In the genomic region with DNA sequence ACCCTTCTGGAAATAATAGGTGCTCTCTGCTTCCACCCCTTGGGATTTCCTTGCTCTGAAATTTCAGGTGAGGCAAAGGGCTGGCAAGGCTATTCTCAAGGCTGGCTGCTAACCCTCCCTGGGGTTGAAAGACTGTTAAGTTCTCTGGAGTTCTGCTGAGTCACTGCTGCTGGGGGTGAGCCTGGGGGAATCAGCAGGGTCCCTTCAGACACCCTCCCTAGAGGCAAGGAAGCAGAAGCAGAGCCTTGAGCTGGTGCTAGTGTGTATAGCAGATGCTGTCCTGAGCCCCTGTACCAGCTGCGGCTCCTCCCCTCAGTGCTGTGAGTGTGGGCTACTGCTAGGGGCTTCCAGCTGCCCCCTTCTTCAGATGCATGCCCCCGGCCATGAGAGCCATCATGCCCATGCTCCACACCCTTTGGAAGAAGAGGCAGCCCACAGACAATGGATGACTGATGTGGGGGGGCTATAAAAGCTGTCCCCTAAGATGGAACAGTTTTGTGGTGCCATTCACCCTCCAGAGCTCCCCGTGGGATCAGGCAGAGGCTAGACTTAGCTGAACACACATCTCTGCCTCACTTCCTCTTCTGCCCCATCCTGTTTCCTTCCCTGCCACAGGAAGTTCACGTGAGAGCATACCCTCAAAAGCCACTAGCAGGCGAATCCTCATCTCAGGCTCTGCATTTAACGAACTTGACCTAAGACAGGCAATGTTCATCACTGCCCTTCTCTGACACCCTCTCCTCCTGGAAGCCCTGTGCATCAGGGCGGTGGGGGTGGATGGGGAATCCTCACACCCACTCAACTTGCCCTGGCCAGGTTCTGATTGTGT, we compare ENCODE assay signal across 1 cellular context.
TF ChIP-seq lines count a peak whose summit lies in the region.

No MANE protein-coding gene starts in this region.

TF ChIP-seq in GM12878, 131 proteins besides CTCF, POLR2A, EP300 and RAD21 (continued from another document):
- TF ChIP-seq, protein P1, sequence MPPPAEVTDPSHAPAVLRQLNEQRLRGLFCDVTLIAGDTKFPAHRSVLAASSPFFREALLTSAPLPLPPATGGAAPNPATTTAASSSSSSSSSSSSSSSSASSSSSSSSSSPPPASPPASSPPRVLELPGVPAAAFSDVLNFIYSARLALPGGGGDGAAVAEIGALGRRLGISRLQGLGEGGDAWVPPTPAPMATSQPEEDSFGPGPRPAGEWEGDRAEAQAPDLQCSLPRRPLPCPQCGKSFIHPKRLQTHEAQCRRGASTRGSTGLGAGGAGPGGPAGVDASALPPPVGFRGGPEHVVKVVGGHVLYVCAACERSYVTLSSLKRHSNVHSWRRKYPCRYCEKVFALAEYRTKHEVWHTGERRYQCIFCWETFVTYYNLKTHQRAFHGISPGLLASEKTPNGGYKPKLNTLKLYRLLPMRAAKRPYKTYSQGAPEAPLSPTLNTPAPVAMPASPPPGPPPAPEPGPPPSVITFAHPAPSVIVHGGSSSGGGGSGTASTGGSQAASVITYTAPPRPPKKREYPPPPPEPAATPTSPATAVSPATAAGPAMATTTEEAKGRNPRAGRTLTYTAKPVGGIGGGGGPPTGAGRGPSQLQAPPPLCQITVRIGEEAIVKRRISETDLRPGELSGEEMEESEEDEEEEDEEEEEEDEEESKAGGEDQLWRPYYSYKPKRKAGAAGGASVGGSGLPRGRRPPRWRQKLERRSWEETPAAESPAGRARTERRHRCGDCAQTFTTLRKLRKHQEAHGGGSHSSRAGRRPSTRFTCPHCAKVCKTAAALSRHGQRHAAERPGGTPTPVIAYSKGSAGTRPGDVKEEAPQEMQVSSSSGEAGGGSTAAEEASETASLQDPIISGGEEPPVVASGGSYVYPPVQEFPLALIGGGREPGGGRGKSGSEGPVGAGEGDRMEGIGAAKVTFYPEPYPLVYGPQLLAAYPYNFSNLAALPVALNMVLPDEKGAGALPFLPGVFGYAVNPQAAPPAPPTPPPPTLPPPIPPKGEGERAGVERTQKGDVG (CRISPR knock-in tag; IDR thresholded peaks at IDR 0.05): no peak
- no peak for TF ChIP-seq HCFC1 (IDR thresholded peaks at IDR 0.05; ENCODE audit: low read length)
- peak; percentile 78 for TF ChIP-seq SPI1 (IDR thresholded peaks at IDR 0.05; ENCODE audit: borderline replicate concordance, insufficient read depth, low read depth, low read length)
- TF ChIP-seq ETV6 (conservative IDR thresholded peaks at IDR 0.05 in 1 of 2, IDR thresholded peaks at IDR 0.05 in 1 of 2; ENCODE audit: borderline replicate concordance in 1 of 2, low read depth in 1 of 2): peak in 1 of 2 experiments; percentile 59; a peak in 1 of 4 replicates
